9 cellular contexts compared by ENCODE assay signal in the genomic region with DNA sequence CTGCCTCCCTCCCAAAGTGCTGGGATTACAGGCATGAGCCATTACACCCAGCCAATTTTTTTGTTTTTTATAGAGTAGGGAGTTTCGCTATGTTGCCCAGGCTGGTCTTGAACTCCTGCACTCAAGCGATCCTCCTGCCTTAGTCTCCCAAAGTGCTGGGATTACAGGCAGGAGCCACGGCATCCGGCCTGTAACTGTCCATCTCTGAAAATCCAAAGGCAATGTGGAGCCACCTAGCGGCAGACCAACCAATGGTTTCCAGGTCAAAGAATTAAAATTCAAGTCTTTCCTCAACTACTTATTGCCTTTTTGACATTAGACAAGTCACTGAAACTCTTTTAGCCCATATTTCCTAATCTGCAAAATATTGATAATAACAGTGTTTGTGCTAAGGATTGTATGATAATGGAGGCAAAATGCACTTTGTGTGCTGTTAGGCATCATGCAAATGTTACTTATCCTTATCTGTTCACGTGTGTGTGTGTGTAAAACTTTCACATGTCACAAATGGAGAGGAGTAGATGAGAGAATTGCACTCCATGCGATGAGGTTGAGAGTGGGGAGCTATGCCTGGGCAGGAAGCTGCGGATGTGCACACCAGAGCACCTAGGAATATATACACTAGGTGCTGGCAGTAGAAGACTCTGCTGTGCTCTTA. TPM values are rescaled to one million over a fixed set of nuclear protein-coding genes. Genes with fewer than 3 reads are reported as not detected.
DNase-seq lines count a peak whose midpoint lies in the region; TF ChIP-seq lines count a peak whose summit lies in the region.
"Had no signal": no experiment of that assay in that cellular context is flagged by ENCODE, and none has a peak within 500 bp of the region (broad histone marks: within the 10 kb centered on the region; RNA-seq: fewer than 3 reads in every experiment).

No MANE protein-coding gene starts in this region.

- no peak overlapping the region for H3K14ac ChIP-seq in H9 (ENCODE audit: insufficient read depth, low read length)

- H3K27me3 Mint-ChIP-seq in H9 (ENCODE audit: low read depth) (no peaks in the 10 kb centered on the region), glutamatergic neuron (ENCODE audit: unreplicated experiment) (no peaks in the 10 kb centered on the region)

- no peaks in the 10 kb centered on the region for H3K9me3 ChIP-seq in H9 (ENCODE audit: control insufficient read depth, low read depth, low read length)

- no peak overlapping the region for H3T11ph ChIP-seq in H9 (ENCODE audit: low read length)

- H3K79me1 ChIP-seq in H9 (ENCODE audit: insufficient read depth, low read depth, low read length, poor library complexity, severe bottlenecking), result no peaks in the 10 kb centered on the region

- H2BK15ac ChIP-seq in H9 (ENCODE audit: low read depth, low read length), result no peak overlapping the region

- H3K79me2 ChIP-seq in H9 (ENCODE audit: insufficient read depth, low read length), result no peaks in the 10 kb centered on the region

- no peak overlapping the region for H3K4me3 Mint-ChIP-seq in H9
- no peak overlapping the region for H3K4me3 Mint-ChIP-seq in glutamatergic neuron (ENCODE audit: unreplicated experiment)
- H3K4me3 Mint-ChIP-seq: activated naive CD8-positive, alpha-beta T cell had no signal

- no peak overlapping the region for H2AK5ac ChIP-seq in H9 (ENCODE audit: insufficient read length, low read length)

- no peak overlapping the region for H2BK12ac ChIP-seq in H9 (ENCODE audit: insufficient read length, low read depth, low read length)

- no peak overlapping the region for H4K5ac ChIP-seq in H9 (ENCODE audit: insufficient read length, low read depth, low read length)

- no peaks in the 10 kb centered on the region for H4K20me1 ChIP-seq in H9 (ENCODE audit: control insufficient read depth, insufficient read depth, insufficient read length)

- H2BK20ac ChIP-seq in H9 (ENCODE audit: low read depth, low read length, poor library complexity, severe bottlenecking), result no peak overlapping the region

- H3K23ac ChIP-seq in H9 (ENCODE audit: insufficient read length, low read depth, low read length), result no peak overlapping the region

- H3K36me3 Mint-ChIP-seq in H9 (ENCODE audit: insufficient read depth in 1 of 3, low read depth in 3 of 3) (no peaks in the 10 kb centered on the region), glutamatergic neuron (ENCODE audit: unreplicated experiment) (no peaks in the 10 kb centered on the region)
- H3K36me3 Mint-ChIP-seq: activated naive CD8-positive, alpha-beta T cell had no signal

- no peak overlapping the region for H4K91ac ChIP-seq in H9 (ENCODE audit: insufficient read length, low read depth, low read length)

- H3K4me2 ChIP-seq in H9 (ENCODE audit: insufficient read depth, insufficient read length, low read length), result no peak overlapping the region

- no peaks in the 10 kb centered on the region; the same call in 1 of the 2 replicates for H3K4me1 ChIP-seq in H9 (ENCODE audit: insufficient read depth, low read length)

- no peak overlapping the region for H3K27ac Mint-ChIP-seq in H9
- H3K27ac Mint-ChIP-seq in glutamatergic neuron (ENCODE audit: unreplicated experiment), result no peak overlapping the region
- H3K27ac Mint-ChIP-seq: activated naive CD8-positive, alpha-beta T cell had no signal

- no peak overlapping the region for H3K56ac ChIP-seq in H9 (ENCODE audit: insufficient read length, low read depth, low read length)

- H2BK120ac ChIP-seq in H9 (ENCODE audit: low read depth, low read length, poor library complexity, severe bottlenecking), result no peak overlapping the region

- no peak overlapping the region for H3K18ac ChIP-seq in H9 (ENCODE audit: insufficient read length, low read depth, low read length)

- H3K23me2 ChIP-seq in H9 (ENCODE audit: insufficient read length, low read depth, low read length, poor library complexity, severe bottlenecking), result no peaks in the 10 kb centered on the region

- H3K9me3 Mint-ChIP-seq in H9 (no peaks in the 10 kb centered on the region), glutamatergic neuron (ENCODE audit: unreplicated experiment) (no peaks in the 10 kb centered on the region)

- H2BK5ac ChIP-seq in H9 (ENCODE audit: insufficient read length, low read length), result no peak overlapping the region

- no CpG with 5 or more reads among the region's 8 CpGs for WGBS in H9 (ENCODE audit: extremely low coverage, insufficient read length, low lambda C conversion rate)

- TF ChIP-seq CTCF in H9 (conservative IDR thresholded peaks at IDR 0.05) (peak; percentile 85), glutamatergic neuron (IDR thresholded peaks at IDR 0.05; ENCODE audit: partially characterized antibody, unreplicated experiment) (peak; percentile 83)

- H3K27me3 ChIP-seq in H9 (ENCODE audit: insufficient read depth, low read length), result no peaks in the 10 kb centered on the region

- no peaks in the 10 kb centered on the region for H3K4me1 Mint-ChIP-seq in H9
- no peaks in the 10 kb centered on the region for H3K4me1 Mint-ChIP-seq in glutamatergic neuron (ENCODE audit: low read depth, unreplicated experiment)

- H3K4ac ChIP-seq in H9 (ENCODE audit: low read depth, low read length), result no peak overlapping the region

- DNase-seq in NCI-H748 (lab: John Stamatoyannopoulos, UW; ENCODE audit: unreplicated experiment) (peak; percentile 19), NCI-H748 treated with DMSO at 0.1 percent for 48 hours (lab: John Stamatoyannopoulos, UW) (no peak), H9 (peak; percentile 61), NCI-H2107 (lab: John Stamatoyannopoulos, UW) (peak; percentile 2), glutamatergic neuron (peak; percentile 81), putamen (ENCODE audit: low spot score) (peak; percentile 7), activated gamma-delta T cell treated with Interleukin-2 at 50 U/mL for 16 hours (no peak)
- peak; percentile 64 for DNase-seq in activated CD8-positive, alpha-beta memory T cell treated with anti-CD3 and anti-CD28 coated beads, Interleukin-2, amount 50 U/mL, for 48 hours

- H2AFZ ChIP-seq in H9 (ENCODE audit: low read length), result no peak overlapping the region

- H4K8ac ChIP-seq in H9 (replicated peaks; ENCODE audit: insufficient read length, low read depth, low read length), result no peak overlapping the region

- no peak overlapping the region for H3K9ac ChIP-seq in H9 (ENCODE audit: extremely low read depth, insufficient read length, low read length)

- no peak overlapping the region for H3K27ac ChIP-seq in H9 (ENCODE audit: insufficient read length, low read depth, low read length)

RNA-seq across cellular contexts. Expression of gene COL8A1, which starts 48.7 kb away (rescaled TPM):
- total RNA-seq in H9 (2021) (0.17 and 0.26 TPM in 2 replicates), glutamatergic neuron (ENCODE audit: unreplicated experiment) (0.25 TPM)

Comparison
In these comparisons a context has a peak if more than half of its experiments do, and no peak if none do; other contexts are left out.
1. DNase-seq: peak in NCI-H748 (single experiment), H9 (single experiment), NCI-H2107 (single experiment), activated CD8-positive, alpha-beta memory T cell treated with anti-CD3 and anti-CD28 coated beads, Interleukin-2, amount 50 U/mL, for 48 hours (single experiment), glutamatergic neuron (single experiment) and putamen (single experiment); none in NCI-H748 treated with DMSO at 0.1 percent for 48 hours (single experiment) and activated gamma-delta T cell treated with Interleukin-2 at 50 U/mL for 16 hours (single experiment).